23 cellular contexts compared by ENCODE assay signal in the genomic region with DNA sequence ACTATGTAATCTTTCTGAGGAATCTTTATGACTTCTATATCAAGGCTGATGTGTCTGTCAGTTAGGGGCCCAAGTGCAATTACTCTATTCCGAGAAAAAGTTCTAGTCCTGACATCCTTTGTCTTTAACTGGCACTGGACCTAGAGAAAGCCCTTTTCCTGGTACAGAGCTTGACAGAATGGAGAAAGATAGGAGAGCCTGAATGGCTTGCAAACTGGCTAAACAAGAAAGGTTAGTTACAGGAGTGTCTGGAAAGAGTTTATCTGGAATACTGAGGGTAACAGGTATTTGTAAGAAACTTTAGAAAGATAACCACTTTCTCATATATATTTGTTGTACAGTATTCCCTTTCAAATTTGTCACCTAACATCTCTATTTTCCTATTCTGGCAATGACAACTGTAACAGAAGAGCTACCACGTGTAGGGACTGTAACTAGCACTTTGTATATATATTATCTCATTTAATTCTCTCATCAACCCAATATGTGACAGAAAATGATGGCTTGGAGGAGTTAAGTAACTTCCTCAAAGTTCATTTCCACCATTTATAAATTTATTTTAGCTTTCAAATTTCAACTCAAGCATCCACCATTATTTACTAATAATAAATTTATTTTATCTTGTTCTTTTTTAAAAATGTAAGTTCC.
DNase-seq lines count a peak whose midpoint lies in the region; ATAC-seq and TF ChIP-seq lines count a peak whose summit lies in the region.
"Had no signal": no experiment of that assay in that cellular context is flagged by ENCODE, and none has a peak within 500 bp of the region (broad histone marks: within the 10 kb centered on the region; RNA-seq: fewer than 3 reads in every experiment).

No MANE protein-coding gene starts in this region.

- H3K27me3 ChIP-seq in tibial nerve: no peaks in the 10 kb centered on the region

- no peak overlapping the region for H3K4me3 Mint-ChIP-seq in Calu3 (ENCODE audit: low read depth, unreplicated experiment)
- no peak overlapping the region for H3K4me3 Mint-ChIP-seq in progenitor cell of endocrine pancreas (ENCODE audit: low read depth)
- H3K4me3 Mint-ChIP-seq: CD8-positive, alpha-beta T cell; GM23338; H9; HFFc6 had no signal

- peak overlapping the region; percentile 63 for H3K27ac Mint-ChIP-seq in Calu3 (ENCODE audit: unreplicated experiment)
- H3K27ac Mint-ChIP-seq in progenitor cell of endocrine pancreas: peak overlapping the region; percentile 26
- H3K27ac Mint-ChIP-seq: CD8-positive, alpha-beta T cell; GM23338; H9; HFFc6 had no signal

- ATAC-seq in GM18909 (IDR thresholded peaks at IDR 0.05; ENCODE audit: poor library complexity, unreplicated experiment): no peak
- ATAC-seq in HG03439 (IDR thresholded peaks at IDR 0.05; ENCODE audit: unreplicated experiment): no peak
- ATAC-seq: CD8-positive, alpha-beta T cell; GM23338 had no signal

- TF ChIP-seq EP300 in tibial nerve (IDR thresholded peaks at IDR 0.05): no peak

- H3K36me3 Mint-ChIP-seq in Calu3 (ENCODE audit: insufficient read depth, unreplicated experiment) (peaks cover 61% of the 10 kb centered on the region), progenitor cell of endocrine pancreas (ENCODE audit: insufficient read depth) (peaks cover 30% of the 10 kb centered on the region)

- peaks cover 30% of the 10 kb centered on the region for H3K4me1 Mint-ChIP-seq in Calu3 (ENCODE audit: low read depth, unreplicated experiment)
- peaks cover 8% of the 10 kb centered on the region for H3K4me1 Mint-ChIP-seq in progenitor cell of endocrine pancreas (ENCODE audit: low read depth)
- H3K4me1 Mint-ChIP-seq: GM23338 had no signal

- H3K4me3 ChIP-seq in LNCaP clone FGC (ENCODE audit: low read depth, low read length) (no peak overlapping the region), epithelial cell of esophagus (ENCODE audit: low read length) (no peak overlapping the region), tibial nerve (no peak overlapping the region)
- H3K4me3 ChIP-seq: GM23338, SK-N-MC had no signal

- CTCF ChIA-PET in Calu3 (lab: Charles Lee): interaction anchor here (0.6 to 1.2 kb wide), 5 partner anchors 12 to 1705 kb away, joined by 3 to 6 read pairs (median 3); no protein-coding TSS in a partner anchor

- no peak for TF ChIP-seq POLR2A in tibial nerve (IDR thresholded peaks at IDR 0.05)

- peaks cover 0 to 17% (median 0%) of the 10 kb centered on the region in 4 donors for H3K4me1 ChIP-seq in tibial nerve

- TF ChIP-seq CTCF in Calu3 (IDR thresholded peaks at IDR 0.05; ENCODE audit: unreplicated experiment) (no peak), LNCaP clone FGC (IDR thresholded peaks at IDR 0.05; ENCODE audit: control insufficient read depth, extremely low read depth, insufficient read depth) (no peak), epithelial cell of esophagus (IDR thresholded peaks at IDR 0.05; ENCODE audit: insufficient read depth, low read depth, low read length, missing control alignments) (no peak), progenitor cell of endocrine pancreas (IDR thresholded peaks at IDR 0.05; ENCODE audit: unreplicated experiment) (no peak), tibial nerve (IDR thresholded peaks at IDR 0.05) (no peak)

- no peaks in the 10 kb centered on the region for H3K27me3 Mint-ChIP-seq in Calu3 (ENCODE audit: unreplicated experiment)
- H3K27me3 Mint-ChIP-seq in progenitor cell of endocrine pancreas: no peaks in the 10 kb centered on the region

- H3K27ac ChIP-seq in tibial nerve: no peak overlapping the region
- H3K27ac ChIP-seq: HL-60, SK-N-MC had no signal

- peak; percentile 46 for DNase-seq in Calu3
- peak; percentile 73 for DNase-seq in LNCaP clone FGC (ENCODE audit: low read depth)
- peak; percentile 43 for DNase-seq in epithelial cell of esophagus (ENCODE audit: low read depth)
- DNase-seq in progenitor cell of endocrine pancreas (ENCODE audit: low spot score, unreplicated experiment): no peak
- no peak for DNase-seq in UCSD-AML1 (lab: John Stamatoyannopoulos, UW; ENCODE audit: unreplicated experiment)
- DNase-seq in tibial nerve (ENCODE audit: low spot score in 2 of 2): no peak
- DNase-seq: CD8-positive, alpha-beta T cell; H9; HFFc6; NCI-H1092; NCI-H1417 treated with DMSO at 0.1 percent for 48 hours; NCI-H1694 treated with DMSO at 0.1 percent for 48 hours; NCI-H2081 treated with DMSO at 0.1 percent for 48 hours; NCI-H2171; NCI-H226; NCI-H510A; NCI-H69; SIG-M5 had no signal

- intact Hi-C loops in Calu3 (cut with micrococcal nuclease; ENCODE audit: unreplicated experiment): no loop called here

- no peaks in the 10 kb centered on the region for H3K9me3 ChIP-seq in tibial nerve

- 66 to 79% methylated on average over 2 of the region's 2 CpGs for WGBS in tibial nerve, 2 donors

- peaks cover 0 to 45% (median 0%) of the 10 kb centered on the region in 3 donors for H3K36me3 ChIP-seq in tibial nerve

- H3K9me3 Mint-ChIP-seq in Calu3 (ENCODE audit: low read depth, unreplicated experiment): no peaks in the 10 kb centered on the region
- no peaks in the 10 kb centered on the region for H3K9me3 Mint-ChIP-seq in progenitor cell of endocrine pancreas (ENCODE audit: low read depth)
- H3K9me3 Mint-ChIP-seq: CD8-positive, alpha-beta T cell; GM23338; H9; HFFc6 had no signal

- no TSS peak for BruUV-seq in Calu3 (replicated peaks; lab: Mats Ljungman, UMichigan)

Comparison
In these comparisons a context has a peak if more than half of its experiments do, and no peak if none do; other contexts are left out.
1. DNase-seq: peak in Calu3 (single experiment), LNCaP clone FGC (single experiment) and epithelial cell of esophagus (single experiment); none in progenitor cell of endocrine pancreas (single experiment), UCSD-AML1 (single experiment) and tibial nerve (0 of 2).